37 cellular contexts compared by ENCODE assay signal in the genomic region with DNA sequence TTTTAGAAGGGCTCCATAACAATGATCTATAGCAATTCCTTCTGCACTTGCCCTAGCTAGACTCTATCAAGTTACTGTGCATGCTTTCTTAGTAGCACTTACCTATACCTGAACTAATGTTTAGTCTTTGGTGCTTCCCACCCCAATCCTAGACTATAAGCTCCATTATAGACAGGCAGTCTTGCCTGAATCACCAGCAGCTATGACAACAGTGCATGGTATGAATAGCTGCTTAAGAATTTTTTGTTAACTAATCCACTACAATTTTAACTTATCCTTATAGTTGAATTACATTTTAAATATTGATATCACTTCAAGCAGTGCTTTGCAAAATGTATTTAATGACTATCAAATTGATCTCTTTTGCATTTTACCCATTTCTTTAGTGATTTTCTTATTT.
"Had no signal": no experiment of that assay in that cellular context is flagged by ENCODE, and none has a peak within 500 bp of the region (broad histone marks: within the 10 kb centered on the region; RNA-seq: fewer than 3 reads in every experiment).

No MANE protein-coding gene starts in this region.

- H3K36me3 ChIP-seq: adrenal gland, brain microvascular endothelial cell, breast epithelium, cardiac muscle cell, WERI-Rb-1 had no signal

- H3K27me3 ChIP-seq: adrenal gland, body of pancreas, breast epithelium, cardiac muscle cell had no signal

- ATAC-seq: activated CD4-positive, alpha-beta T cell treated with anti-CD3 and anti-CD28 coated beads for 36 hours; activated CD4-positive, CD25-positive, alpha-beta regulatory T cell treated with anti-CD3 and anti-CD28 coated beads, Interleukin-2, amount 50 U/mL, for 24 hours; activated CD8-positive, alpha-beta memory T cell treated with anti-CD3 and anti-CD28 coated beads, Interleukin-2, amount 10 ng/mL, durations not matched to agents 7 days and 5 days; activated CD8-positive, alpha-beta T cell treated with anti-CD3 and anti-CD28 coated beads, Interleukin-2, amount 10 ng/mL, durations not matched to agents 7 days and 5 days; activated naive CD4-positive, alpha-beta T cell treated with anti-CD3 and anti-CD28 coated beads, Interleukin-2, amount 50 U/mL, for 72 hours; activated T-cell treated with anti-CD3 and anti-CD28 coated beads, Interleukin-2, amount 50 U/mL, for 4 hours; activated T-cell treated with anti-CD3 and anti-CD28 coated beads, Interleukin-2, amount 50 U/mL, for 72 hours; activated T-helper 17 cell treated with anti-CD3 and anti-CD28 coated beads, Interleukin-2, amount 50 U/mL, for 72 hours; body of pancreas; WTC11 had no signal

- H3K4me1 ChIP-seq: adrenal gland, body of pancreas, breast epithelium had no signal

- H3K9me3 ChIP-seq: adrenal gland had no signal

- DNase-seq: activated CD4-positive, alpha-beta memory T cell treated with anti-CD3 and anti-CD28 coated beads, Interleukin-2, amount 10 ng/mL, durations not matched to agents 7 days and 5 days; activated CD4-positive, alpha-beta T cell treated with anti-CD3 and anti-CD28 coated beads for 1 hour; activated CD4-positive, alpha-beta T cell treated with anti-CD3 and anti-CD28 coated beads for 36 hours; activated CD4-positive, alpha-beta T cell treated with anti-CD3 and anti-CD28 coated beads for 48 hours; activated CD4-positive, alpha-beta T cell treated with anti-CD3 and anti-CD28 coated beads, Interleukin-2, amount 10 ng/mL, durations not matched to agents 7 days and 5 days; activated CD4-positive, alpha-beta T cell treated with anti-CD3 and anti-CD28 coated beads, Interleukin-2, amount 50 U/mL, for 48 hours; activated CD4-positive, CD25-positive, alpha-beta regulatory T cell; activated CD8-positive, alpha-beta memory T cell treated with anti-CD3 and anti-CD28 coated beads for 24 hours; activated CD8-positive, alpha-beta memory T cell treated with anti-CD3 and anti-CD28 coated beads, Interleukin-2, amount 10 ng/mL, durations not matched to agents 7 days and 5 days; activated CD8-positive, alpha-beta T cell treated with anti-CD3 and anti-CD28 coated beads, Interleukin-2, amount 10 ng/mL, durations not matched to agents 7 days and 5 days; activated effector memory CD4-positive, alpha-beta T cell treated with anti-CD3 and anti-CD28 coated beads, Interleukin-2, amount 50 U/mL, for 16 hours; activated gamma-delta T cell treated with Interleukin-2 at 50 U/mL for 16 hours; activated naive CD4-positive, alpha-beta T cell; activated naive CD4-positive, alpha-beta T cell treated with anti-CD3 and anti-CD28 coated beads for 36 hours; activated naive CD4-positive, alpha-beta T cell treated with anti-CD3 and anti-CD28 coated beads, Interleukin-2, amount 50 U/mL, for 16 hours; activated naive CD8-positive, alpha-beta T cell treated with anti-CD3 and anti-CD28 coated beads for 36 hours; activated T-cell treated with anti-CD3 and anti-CD28 coated beads for 4 hours; activated T-cell treated with anti-CD3 and anti-CD28 coated beads, Interleukin-2, amount 50 U/mL, for 1 hour; activated T-cell treated with anti-CD3 and anti-CD28 coated beads, Interleukin-2, amount 50 U/mL, for 4 hours; activated T-cell treated with anti-CD3 and anti-CD28 coated beads, Interleukin-2, amount 50 U/mL, for 72 hours; adrenal gland; amniotic stem cell; aorta; body of pancreas; brain microvascular endothelial cell; caudate nucleus; cerebellar nuclear complex; T-helper 1 cell; T-helper 2 cell; T-helper 9 cell; WERI-Rb-1 had no signal

- H3K4me3 ChIP-seq: adrenal gland, body of pancreas, breast epithelium, cardiac muscle cell had no signal

- H3K27ac ChIP-seq: adrenal gland, body of pancreas, brain microvascular endothelial cell, breast epithelium, cardiac muscle cell, WERI-Rb-1 had no signal
